Comparison of ENCODE assay signal across 14 cellular contexts in the genomic region with DNA sequence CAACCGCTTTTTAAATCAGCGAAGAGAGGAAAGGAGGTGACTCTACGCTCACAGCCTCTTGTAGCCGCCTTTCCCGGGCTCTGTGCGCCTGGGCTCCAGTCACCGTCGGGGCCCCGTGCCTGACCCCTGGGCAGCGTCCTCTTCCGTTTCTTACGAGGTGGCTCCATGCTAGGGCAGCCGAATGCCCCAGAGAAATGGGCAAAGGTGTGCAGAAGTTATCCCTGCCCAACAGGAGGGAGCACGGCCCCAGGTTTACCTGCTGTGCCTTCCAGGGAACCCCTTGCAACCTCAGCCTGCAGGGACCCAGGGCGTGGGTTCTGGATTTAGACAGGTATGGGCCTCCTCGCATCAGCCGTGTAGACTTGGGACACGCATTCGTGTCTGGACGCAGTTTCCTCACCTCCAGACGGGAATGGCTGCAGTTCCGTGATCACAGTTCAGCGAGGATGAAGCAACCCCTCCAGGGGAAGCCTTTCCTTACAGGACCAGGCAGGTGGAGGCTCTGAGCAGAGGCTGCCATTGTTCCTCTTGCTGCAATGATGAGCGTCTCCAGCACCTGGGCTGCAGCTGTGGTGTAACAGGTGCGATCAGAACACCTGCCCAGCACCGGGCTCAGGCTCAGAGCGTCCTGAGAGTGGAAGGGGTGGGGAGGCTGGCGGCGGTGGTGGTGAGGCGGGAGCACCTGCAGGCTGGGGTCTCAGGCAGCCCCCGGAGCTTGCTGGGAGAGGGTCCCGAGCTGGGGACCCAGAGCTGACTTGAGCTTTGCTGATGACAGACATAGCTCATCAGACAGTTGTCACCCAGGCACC.
DNase-seq lines count a peak whose midpoint lies in the region; ATAC-seq and TF ChIP-seq lines count a peak whose summit lies in the region.
"Had no signal": no experiment of that assay in that cellular context is flagged by ENCODE, and none has a peak within 500 bp of the region (broad histone marks: within the 10 kb centered on the region; RNA-seq: fewer than 3 reads in every experiment).

No MANE protein-coding gene starts in this region.

- intact Hi-C loops in activated naive CD4-positive, alpha-beta T cell treated with anti-CD3 and anti-CD28 coated beads for 36 hours (cut with micrococcal nuclease): no loop called here
- intact Hi-C loops in transverse colon (cut with DNase I; ENCODE audit: low total_unique reads): no loop called here

- no peaks in the 10 kb centered on the region for H3K9me3 Mint-ChIP-seq in activated naive CD4-positive, alpha-beta T cell treated with anti-CD3 and anti-CD28 coated beads, Interleukin-2, amount 10 ng/mL, durations not matched to agents 7 days and 5 days
- H3K9me3 Mint-ChIP-seq in activated naive CD4-positive, alpha-beta T cell treated with anti-CD3 and anti-CD28 coated beads for 36 hours: no peaks in the 10 kb centered on the region
- peaks cover 12% of the 10 kb centered on the region for H3K9me3 Mint-ChIP-seq in glutamatergic neuron (ENCODE audit: unreplicated experiment)

- TF ChIP-seq POLR2A in transverse colon (IDR thresholded peaks at IDR 0.05): no peak

- H3K9me3 ChIP-seq in transverse colon: no peaks in the 10 kb centered on the region
- H3K9me3 ChIP-seq: vagina had no signal

- in situ Hi-C loops in transverse colon (cut with MboI; ENCODE audit: low pct_ligation_motif_present in 1 of 4, low pct_unique_long_range_greater_than_20kb in 1 of 4, low sequenced_read_pairs in 3 of 4): no loop called here

- TF ChIP-seq EP300 in transverse colon (IDR thresholded peaks at IDR 0.05; ENCODE audit: low read depth): no peak

- H3K27ac Mint-ChIP-seq in activated naive CD4-positive, alpha-beta T cell treated with anti-CD3 and anti-CD28 coated beads, Interleukin-2, amount 10 ng/mL, durations not matched to agents 7 days and 5 days: no peak overlapping the region
- no peak overlapping the region for H3K27ac Mint-ChIP-seq in activated naive CD4-positive, alpha-beta T cell treated with anti-CD3 and anti-CD28 coated beads for 36 hours
- H3K27ac Mint-ChIP-seq in glutamatergic neuron (ENCODE audit: unreplicated experiment): no peak overlapping the region
- H3K27ac Mint-ChIP-seq: activated CD8-positive, alpha-beta T cell treated with anti-CD3 and anti-CD28 coated beads, Interleukin-2, amount 10 ng/mL, durations not matched to agents 7 days and 5 days; progenitor cell of endocrine pancreas had no signal

- H3K36me3 ChIP-seq in transverse colon: no peaks in the 10 kb centered on the region
- H3K36me3 ChIP-seq: vagina had no signal

- no peaks in the 10 kb centered on the region for H3K36me3 Mint-ChIP-seq in activated naive CD4-positive, alpha-beta T cell treated with anti-CD3 and anti-CD28 coated beads, Interleukin-2, amount 10 ng/mL, durations not matched to agents 7 days and 5 days
- no peaks in the 10 kb centered on the region for H3K36me3 Mint-ChIP-seq in activated naive CD4-positive, alpha-beta T cell treated with anti-CD3 and anti-CD28 coated beads for 36 hours (ENCODE audit: low read depth)
- H3K36me3 Mint-ChIP-seq in glutamatergic neuron (ENCODE audit: unreplicated experiment): no peaks in the 10 kb centered on the region

- H3K4me1 Mint-ChIP-seq in activated naive CD4-positive, alpha-beta T cell treated with anti-CD3 and anti-CD28 coated beads, Interleukin-2, amount 10 ng/mL, durations not matched to agents 7 days and 5 days: no peaks in the 10 kb centered on the region
- H3K4me1 Mint-ChIP-seq in activated naive CD4-positive, alpha-beta T cell treated with anti-CD3 and anti-CD28 coated beads for 36 hours (ENCODE audit: low read depth): no peaks in the 10 kb centered on the region
- H3K4me1 Mint-ChIP-seq in glutamatergic neuron (ENCODE audit: low read depth, unreplicated experiment): peaks cover 10% of the 10 kb centered on the region

- H3K4me3 ChIP-seq in transverse colon: no peak overlapping the region
- H3K4me3 ChIP-seq: vagina had no signal

- CTCF ChIA-PET in activated naive CD4-positive, alpha-beta T cell treated with anti-CD3 and anti-CD28 coated beads, Interleukin-2, amount 10 ng/mL, durations not matched to agents 7 days and 5 days (lab: Charles Lee): no interaction called here
- CTCF ChIA-PET in activated naive CD4-positive, alpha-beta T cell treated with anti-CD3 and anti-CD28 coated beads for 36 hours (lab: Charles Lee): no interaction called here

- peaks cover 18% of the 10 kb centered on the region for H3K27me3 Mint-ChIP-seq in activated naive CD4-positive, alpha-beta T cell treated with anti-CD3 and anti-CD28 coated beads, Interleukin-2, amount 10 ng/mL, durations not matched to agents 7 days and 5 days
- peaks cover 31% of the 10 kb centered on the region for H3K27me3 Mint-ChIP-seq in activated naive CD4-positive, alpha-beta T cell treated with anti-CD3 and anti-CD28 coated beads for 36 hours (ENCODE audit: low read depth)
- H3K27me3 Mint-ChIP-seq in glutamatergic neuron (ENCODE audit: unreplicated experiment): peaks cover 7% of the 10 kb centered on the region

- no peak for ATAC-seq in GM19452 (IDR thresholded peaks at IDR 0.05; ENCODE audit: unreplicated experiment)
- ATAC-seq in GM21367 (IDR thresholded peaks at IDR 0.05; ENCODE audit: unreplicated experiment): no peak
- ATAC-seq: activated CD8-positive, alpha-beta T cell treated with anti-CD3 and anti-CD28 coated beads, Interleukin-2, amount 10 ng/mL, durations not matched to agents 7 days and 5 days; Panc1 had no signal

- H3K27me3 ChIP-seq in transverse colon: peaks cover 60% of the 10 kb centered on the region
- H3K27me3 ChIP-seq: vagina had no signal

- TF ChIP-seq CTCF in glutamatergic neuron (IDR thresholded peaks at IDR 0.05; ENCODE audit: partially characterized antibody, unreplicated experiment) (no peak), transverse colon (IDR thresholded peaks at IDR 0.05) (no peak)

- DNase-seq in activated naive CD4-positive, alpha-beta T cell treated with anti-CD3 and anti-CD28 coated beads, Interleukin-2, amount 10 ng/mL, durations not matched to agents 7 days and 5 days: peak; percentile 4
- DNase-seq in activated naive CD4-positive, alpha-beta T cell treated with anti-CD3 and anti-CD28 coated beads for 36 hours: no peak
- DNase-seq in NCI-H345 (lab: John Stamatoyannopoulos, UW) (peak; percentile 70), glutamatergic neuron (peak; percentile 8), transverse colon (peak; percentile 1), H4 (ENCODE audit: low spot score) (no peak)
- DNase-seq: activated CD8-positive, alpha-beta T cell treated with anti-CD3 and anti-CD28 coated beads, Interleukin-2, amount 10 ng/mL, durations not matched to agents 7 days and 5 days; DMS79 treated with DMSO at 0.1 percent for 48 hours; NCI-H2227 treated with DMSO at 0.1 percent for 48 hours had no signal

- H3K4me1 ChIP-seq in transverse colon: no peaks in the 10 kb centered on the region
- H3K4me1 ChIP-seq: vagina had no signal

- H3K4me3 Mint-ChIP-seq in activated naive CD4-positive, alpha-beta T cell treated with anti-CD3 and anti-CD28 coated beads, Interleukin-2, amount 10 ng/mL, durations not matched to agents 7 days and 5 days: no peak overlapping the region
- H3K4me3 Mint-ChIP-seq in activated naive CD4-positive, alpha-beta T cell treated with anti-CD3 and anti-CD28 coated beads for 36 hours: no peak overlapping the region
- H3K4me3 Mint-ChIP-seq in glutamatergic neuron (ENCODE audit: unreplicated experiment): no peak overlapping the region
- H3K4me3 Mint-ChIP-seq: activated CD8-positive, alpha-beta T cell treated with anti-CD3 and anti-CD28 coated beads, Interleukin-2, amount 10 ng/mL, durations not matched to agents 7 days and 5 days had no signal

- H3K27ac ChIP-seq in transverse colon: no peak overlapping the region
- H3K27ac ChIP-seq: vagina had no signal

- WGBS in transverse colon (ENCODE audit: low coverage in 1 of 2), 2 donors: 83 to 84% methylated on average over 6 to 23 of the region's 32 CpGs

Comparison
In these comparisons a context has a peak if more than half of its experiments do, and no peak if none do; other contexts are left out.
1. DNase-seq: peak in activated naive CD4-positive, alpha-beta T cell treated with anti-CD3 and anti-CD28 coated beads, Interleukin-2, amount 10 ng/mL, durations not matched to agents 7 days and 5 days (single experiment), NCI-H345 (single experiment), glutamatergic neuron (single experiment) and transverse colon (single experiment); none in activated naive CD4-positive, alpha-beta T cell treated with anti-CD3 and anti-CD28 coated beads for 36 hours (single experiment) and H4 (single experiment).